ENCODE assay signal across 1 cellular context in genomic region chr3:171415070-171415469, GRCh38.
TF ChIP-seq lines count a peak whose summit lies in the region.

No MANE protein-coding gene starts in this region.

TF ChIP-seq in SK-N-SH treated with all-trans-retinoic acid at 6 μM for 48 hours, 23 proteins besides CTCF, POLR2A, EP300 and RAD21:
- TF ChIP-seq PATZ1 (CRISPR knock-in tag; IDR thresholded peaks at IDR 0.05; ENCODE audit: borderline replicate concordance), result no peak
- peak; percentile 73 for TF ChIP-seq ISL1 (CRISPR knock-in tag; IDR thresholded peaks at IDR 0.05)
- TF ChIP-seq ZNF70 (CRISPR knock-in tag; IDR thresholded peaks at IDR 0.05), result 0 out of 2 replicates have a peak, but pooled peaks have one; percentile 41
